In genomic region chr7:111560773-111561658, GRCh38 we compare ENCODE assay signal across 8 cellular contexts. TPM values are rescaled to one million over a fixed set of nuclear protein-coding genes. Genes with fewer than 3 reads are reported as not detected.
DNase-seq lines count a peak whose midpoint lies in the region; ATAC-seq and TF ChIP-seq lines count a peak whose summit lies in the region.

No MANE protein-coding gene starts in this region.

- H3K4me3 ChIP-seq in GM23338 (peak overlapping the region; percentile 66), WERI-Rb-1 (ENCODE audit: low read depth, low read length) (peak overlapping the region; percentile 68)

- DNase-seq in AG08395 (ENCODE audit: low spot score) = peak; percentile 6
- peak; percentile 78 for DNase-seq in GM23338 (ENCODE audit: low spot score)
- DNase-seq in WERI-Rb-1 = no peak
- DNase-seq in globus pallidus (ENCODE audit: low spot score) = peak; percentile 26
- DNase-seq in sciatic nerve (ENCODE audit: low spot score) = no peak
- DNase-seq in hippocampal formation (lab: John Stamatoyannopoulos, UW) = no peak
- DNase-seq in NCI-H146 (lab: John Stamatoyannopoulos, UW) = no peak

- H3K9me2 ChIP-seq in GM23338 (ENCODE audit: insufficient read depth) = no peaks in the 10 kb centered on the region

- peaks cover 6% of the 10 kb centered on the region for H3K4me1 ChIP-seq in GM23338 (ENCODE audit: insufficient read depth)

- H3F3A ChIP-seq in GM23338 (replicated peaks; ENCODE audit: low read depth) = no peaks in the 10 kb centered on the region

- peak overlapping the region; percentile 90 for H3K4me3 Mint-ChIP-seq in GM23338

- peaks cover 4% of the 10 kb centered on the region for H3K27me3 Mint-ChIP-seq in GM23338 (ENCODE audit: insufficient read depth, low read depth, poor library complexity)

- H3K36me3 ChIP-seq in GM23338 (ENCODE audit: insufficient read depth) (no peaks in the 10 kb centered on the region; the same call in 1 of the 2 replicates), WERI-Rb-1 (peaks cover 6% of the 10 kb centered on the region; the same call in 1 of the 2 replicates)

- H4K20me1 ChIP-seq in GM23338 (replicated peaks; ENCODE audit: insufficient read depth) = no peaks in the 10 kb centered on the region

- H3K36me3 Mint-ChIP-seq in GM23338 (ENCODE audit: low read depth) = peaks cover 18% of the 10 kb centered on the region

- H3K27me3 ChIP-seq in GM23338 (ENCODE audit: insufficient read depth) (no peaks in the 10 kb centered on the region), WERI-Rb-1 (ENCODE audit: insufficient read depth, low read depth, severe bottlenecking) (no peaks in the 10 kb centered on the region)

- peak overlapping the region; percentile 88 for H3K4me2 ChIP-seq in GM23338

- no peaks in the 10 kb centered on the region for H3K9me3 ChIP-seq in WERI-Rb-1 (ENCODE audit: severe bottlenecking)

- peaks cover 20% of the 10 kb centered on the region; the same call in 2 of the 3 replicates for H3K4me1 Mint-ChIP-seq in GM23338

- ATAC-seq in GM23338 (peak; percentile 26), sciatic nerve (peak; percentile 22), HG03159 (IDR thresholded peaks at IDR 0.05; ENCODE audit: unreplicated experiment) (no peak)

- intact Hi-C loops in sciatic nerve (cut with DNase I) = no loop called here

- H3K79me2 ChIP-seq in GM23338 (replicated peaks; ENCODE audit: insufficient read depth) = 0 out of 2 replicates have a peak, but pooled peaks cover 7% of the 10 kb centered on the region

- H3K27ac Mint-ChIP-seq in GM23338 = peak overlapping the region; percentile 90; the same call in 1 of the 2 replicates

- peaks cover 2% of the 10 kb centered on the region; the same call in 2 of the 3 replicates for H3K9me3 Mint-ChIP-seq in GM23338

- H2AFZ ChIP-seq in GM23338 = no peak overlapping the region

- no peak for TF ChIP-seq CTCF in GM23338 (conservative IDR thresholded peaks at IDR 0.05; ENCODE audit: low read depth in 2 of 2)
- TF ChIP-seq CTCF in WERI-Rb-1 (IDR thresholded peaks at IDR 0.05; ENCODE audit: low read depth, low read length) = no peak

- H3K27ac ChIP-seq in GM23338 (ENCODE audit: low read depth) (peak overlapping the region; percentile 45), WERI-Rb-1 (peak overlapping the region; percentile 94)

TF ChIP-seq in GM23338, 12 proteins besides CTCF, POLR2A, EP300 and RAD21:
- TF ChIP-seq ZNF331 (CRISPR knock-in tag; IDR thresholded peaks at IDR 0.05; ENCODE audit: low read depth) (no peak), EZH2phosphoT487 (IDR thresholded peaks at IDR 0.05; ENCODE audit: unreplicated experiment) (no peak), STAT1 (IDR thresholded peaks at IDR 0.05; ENCODE audit: unreplicated experiment) (no peak), EZH2 (IDR thresholded peaks at IDR 0.05; ENCODE audit: low read depth, unreplicated experiment) (no peak)

RNA-seq across cellular contexts. Expression of gene IMMP2L, which starts 1.3 kb away (rescaled TPM):
- 7.3 and 7.7 TPM in 2 replicates for total RNA-seq in GM23338 (2014; rRNA removed; shearing (Covaris generic))
- 14.0 and 17.3 TPM in 2 replicates for polyA plus RNA-seq in GM23338 (2016; fragmentation: Nextera tagmentation; extraction: Ambion mirVana)
- 33.6 TPM for total RNA-seq in sciatic nerve

Comparison
In these comparisons a context has a peak if more than half of its experiments do, and no peak if none do; other contexts are left out.
1. DNase-seq: peak in AG08395 (single experiment), GM23338 (single experiment) and globus pallidus (single experiment); none in WERI-Rb-1 (single experiment), sciatic nerve (single experiment), hippocampal formation (0 of 2) and NCI-H146 (single experiment).